20 cellular contexts compared by ENCODE assay signal in genomic region chr2:45685299-45685698, GRCh38. TPM values are rescaled to one million over a fixed set of nuclear protein-coding genes. Genes with fewer than 3 reads are reported as not detected.
DNase-seq lines count a peak whose midpoint lies in the region; ATAC-seq and TF ChIP-seq lines count a peak whose summit lies in the region.
"Had no signal": no experiment of that assay in that cellular context is flagged by ENCODE, and none has a peak within 500 bp of the region (broad histone marks: within the 10 kb centered on the region; RNA-seq: fewer than 3 reads in every experiment).

No MANE protein-coding gene starts in this region.

- peaks cover 5% of the 10 kb centered on the region; the same call in 1 of the 2 replicates for H3K9me3 ChIP-seq in BLaER1
- H3K9me3 ChIP-seq in Karpas-422 (ENCODE audit: low read length), result no peaks in the 10 kb centered on the region
- H3K9me3 ChIP-seq in mucosa of descending colon, result no peaks in the 10 kb centered on the region
- H3K9me3 ChIP-seq in T-helper 17 cell (ENCODE audit: control insufficient read depth, low read length, poor library complexity, severe bottlenecking), result no peaks in the 10 kb centered on the region

- H2AFZ ChIP-seq in Karpas-422 (ENCODE audit: low read length), result no peak overlapping the region
- H2AFZ ChIP-seq: GM23338 had no signal

- no peak overlapping the region for H3K4me3 ChIP-seq in BLaER1
- H3K4me3 ChIP-seq in Karpas-422 (ENCODE audit: low read length), result no peak overlapping the region
- H3K4me3 ChIP-seq in mucosa of descending colon, result no peak overlapping the region
- H3K4me3 ChIP-seq: GM12878, GM23338 had no signal

- H3K9ac ChIP-seq in BLaER1, result no peak overlapping the region
- no peak overlapping the region for H3K9ac ChIP-seq in Karpas-422 (ENCODE audit: low read length)

- H3K4me2 ChIP-seq in BLaER1 (peak overlapping the region; percentile 49; the same call in 1 of the 2 replicates), Karpas-422 (ENCODE audit: low read depth, low read length, poor library complexity, severe bottlenecking) (no peak overlapping the region)
- H3K4me2 ChIP-seq: GM23338 had no signal

- H3K36me3 ChIP-seq in BLaER1 (peaks cover 42% of the 10 kb centered on the region), Karpas-422 (ENCODE audit: insufficient read depth, low read length) (no peaks in the 10 kb centered on the region), mucosa of descending colon (ENCODE audit: low read depth) (no peaks in the 10 kb centered on the region)

- H3K4me1 ChIP-seq in BLaER1 (peaks cover 99% of the 10 kb centered on the region), Karpas-422 (ENCODE audit: low read length) (peaks cover 100% of the 10 kb centered on the region), mucosa of descending colon (ENCODE audit: low read depth) (peaks cover 34% of the 10 kb centered on the region)

- TF ChIP-seq POLR2A in GM18505 (IDR thresholded peaks at IDR 0.05; ENCODE audit: borderline replicate concordance, extremely low read depth, insufficient read depth, insufficient read length), result no peak

- no peaks in the 10 kb centered on the region for H3K27me3 ChIP-seq in BLaER1
- H3K27me3 ChIP-seq in Karpas-422 (ENCODE audit: low read length), result no peaks in the 10 kb centered on the region

- no peaks in the 10 kb centered on the region for H3K27me3 Mint-ChIP-seq in T-helper 17 cell
- H3K27me3 Mint-ChIP-seq in activated CD4-positive, alpha-beta T cell treated with anti-CD3 and anti-CD28 coated beads, Interleukin-2, amount 10 ng/mL, durations not matched to agents 7 days and 5 days, result no peaks in the 10 kb centered on the region
- H3K27me3 Mint-ChIP-seq: CD4-positive, CD25-positive, alpha-beta regulatory T cell had no signal

- DNase-seq in Karpas-422, result no peak
- peak in 2 of 3 donors; percentile 36 to 49 for DNase-seq in mucosa of descending colon
- no peak for DNase-seq in T-helper 17 cell
- DNase-seq in activated CD4-positive, alpha-beta T cell treated with anti-CD3 and anti-CD28 coated beads, Interleukin-2, amount 10 ng/mL, durations not matched to agents 7 days and 5 days, result no peak
- DNase-seq: 8988T; CD4-positive, CD25-positive, alpha-beta regulatory T cell; CD8-positive, alpha-beta memory T cell; COR-L47; DMS 273 treated with DMSO at 0.1 percent for 48 hours; DMS53; DND-41; EL; HFFc6 had no signal

- H3K4me1 Mint-ChIP-seq in T-helper 17 cell, result peaks cover 21% of the 10 kb centered on the region
- H3K4me1 Mint-ChIP-seq in activated CD4-positive, alpha-beta T cell treated with anti-CD3 and anti-CD28 coated beads, Interleukin-2, amount 10 ng/mL, durations not matched to agents 7 days and 5 days, result no peaks in the 10 kb centered on the region

- no peaks in the 10 kb centered on the region for H3K9me2 ChIP-seq in Karpas-422 (replicated peaks; ENCODE audit: insufficient read depth, low read length)

- no peaks in the 10 kb centered on the region for H3K9me3 Mint-ChIP-seq in activated CD4-positive, alpha-beta T cell treated with anti-CD3 and anti-CD28 coated beads, Interleukin-2, amount 10 ng/mL, durations not matched to agents 7 days and 5 days
- H3K9me3 Mint-ChIP-seq: CD8-positive, alpha-beta memory T cell; GM23338; HFFc6 had no signal

- intact Hi-C loops in mucosa of descending colon (cut with DNase I, micrococcal nuclease), result no loop called here

- no peak overlapping the region for H3K27ac Mint-ChIP-seq in T-helper 17 cell
- no peak overlapping the region for H3K27ac Mint-ChIP-seq in activated CD4-positive, alpha-beta T cell treated with anti-CD3 and anti-CD28 coated beads, Interleukin-2, amount 10 ng/mL, durations not matched to agents 7 days and 5 days
- H3K27ac Mint-ChIP-seq: CD4-positive, CD25-positive, alpha-beta regulatory T cell; GM23338; HFFc6 had no signal

- H3K79me2 ChIP-seq in Karpas-422 (ENCODE audit: low read length), result peaks cover 99% of the 10 kb centered on the region

- peak; percentile 39 for ATAC-seq in esophagus mucosa
- peak; percentile 75 for ATAC-seq in mucosa of descending colon
- no peak for ATAC-seq in T-helper 17 cell
- no peak for ATAC-seq in GM18505 (IDR thresholded peaks at IDR 0.05; ENCODE audit: unreplicated experiment)
- ATAC-seq in GM19351 (IDR thresholded peaks at IDR 0.05; ENCODE audit: unreplicated experiment), result no peak
- ATAC-seq: GM12878, GM23338, HCT116 had no signal

- POLR2A ChIA-PET in activated CD4-positive, alpha-beta T cell treated with anti-CD3 and anti-CD28 coated beads, Interleukin-2, amount 10 ng/mL, durations not matched to agents 7 days and 5 days (lab: Charles Lee), result no interaction called here

- CTCF ChIA-PET in activated CD4-positive, alpha-beta T cell treated with anti-CD3 and anti-CD28 coated beads, Interleukin-2, amount 10 ng/mL, durations not matched to agents 7 days and 5 days (lab: Charles Lee), result interaction anchor here (1.2 kb wide), 2 partner anchors 25 to 251 kb away, joined by 4 read pairs; no protein-coding TSS in a partner anchor

- TF ChIP-seq CTCF in mucosa of descending colon (IDR thresholded peaks at IDR 0.05), result no peak

- no peak overlapping the region for H3K4me3 Mint-ChIP-seq in T-helper 17 cell
- H3K4me3 Mint-ChIP-seq in activated CD4-positive, alpha-beta T cell treated with anti-CD3 and anti-CD28 coated beads, Interleukin-2, amount 10 ng/mL, durations not matched to agents 7 days and 5 days, result no peak overlapping the region
- H3K4me3 Mint-ChIP-seq: CD4-positive, CD25-positive, alpha-beta regulatory T cell; CD8-positive, alpha-beta memory T cell; GM23338; HFFc6 had no signal

- no peak overlapping the region for H3K27ac ChIP-seq in BLaER1
- H3K27ac ChIP-seq in Karpas-422 (ENCODE audit: low read length), result peak overlapping the region; percentile 91

- H4K20me1 ChIP-seq in BLaER1 (peaks cover 97% of the 10 kb centered on the region), Karpas-422 (ENCODE audit: insufficient read depth, low read depth, low read length) (no peaks in the 10 kb centered on the region; the same call in 1 of the 2 replicates)

- H3K36me3 Mint-ChIP-seq in T-helper 17 cell (ENCODE audit: low read depth), result no peaks in the 10 kb centered on the region
- no peaks in the 10 kb centered on the region for H3K36me3 Mint-ChIP-seq in activated CD4-positive, alpha-beta T cell treated with anti-CD3 and anti-CD28 coated beads, Interleukin-2, amount 10 ng/mL, durations not matched to agents 7 days and 5 days (ENCODE audit: low read depth)
- H3K36me3 Mint-ChIP-seq: CD4-positive, CD25-positive, alpha-beta regulatory T cell; CD8-positive, alpha-beta memory T cell had no signal

RNA-seq across cellular contexts. Expression of gene PRKCE, which starts 33.8 kb away (rescaled TPM):
- total RNA-seq in Karpas-422 (2014; rRNA removed; shearing (Covaris generic); ENCODE audit: low replicate concordance), result 61.8 and 94.7 TPM in 2 replicates
- total RNA-seq in esophagus mucosa, result 13.1 TPM
- total RNA-seq in mucosa of descending colon, result 10 to 100 TPM; 24.5 to 52.0 (median 32.7) TPM
- total RNA-seq in T-helper 17 cell, result 10 to 100 TPM; 17.6 to 23.7 TPM
- 10 to 100 TPM; 13.1 to 15.4 TPM for total RNA-seq in activated CD4-positive, alpha-beta T cell treated with anti-CD3 and anti-CD28 coated beads, Interleukin-2, amount 10 ng/mL, durations not matched to agents 7 days and 5 days

Comparison
In these comparisons a context has a peak if more than half of its experiments do, and no peak if none do; other contexts are left out.
1. DNase-seq: peak in mucosa of descending colon (2 of 3); none in Karpas-422 (single experiment), T-helper 17 cell (0 of 3) and activated CD4-positive, alpha-beta T cell treated with anti-CD3 and anti-CD28 coated beads, Interleukin-2, amount 10 ng/mL, durations not matched to agents 7 days and 5 days (single experiment).
2. ATAC-seq: peak in esophagus mucosa (single experiment) and mucosa of descending colon (single experiment); none in T-helper 17 cell (single experiment), GM18505 (single experiment) and GM19351 (single experiment).